2 cellular contexts compared by ENCODE assay signal in the genomic region with DNA sequence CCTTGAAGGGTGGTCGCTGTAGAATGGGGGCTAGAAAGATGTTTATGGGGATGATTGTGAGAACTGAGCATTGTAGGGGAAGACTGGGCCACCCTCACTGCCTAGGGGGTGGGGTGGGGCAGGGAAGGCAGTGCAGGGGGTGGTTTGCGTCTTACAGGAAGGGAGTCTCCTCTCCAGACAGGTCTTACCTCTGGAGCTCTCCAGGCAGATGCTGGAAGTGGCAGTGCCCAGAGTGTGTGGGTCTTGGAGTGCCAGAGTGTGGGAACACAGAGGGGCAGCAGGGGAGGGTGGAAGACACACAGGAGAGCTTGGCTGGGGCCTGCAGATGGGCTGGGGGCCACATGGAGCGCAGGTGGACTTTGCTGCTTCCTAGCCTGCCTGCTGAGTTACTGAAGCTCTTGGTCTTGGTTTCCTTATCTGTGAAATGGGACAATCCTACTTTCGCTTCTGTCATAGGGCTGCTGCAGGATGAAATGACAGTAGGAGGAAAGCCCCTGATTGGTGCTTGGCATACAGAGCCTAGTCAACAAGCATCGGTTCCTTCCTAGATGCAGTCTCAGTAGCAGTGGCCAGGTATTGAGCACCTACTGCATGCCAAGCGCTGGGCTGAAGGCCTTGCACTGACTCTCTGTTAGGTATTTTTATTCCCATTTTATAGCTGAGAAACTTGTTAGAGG.
TF ChIP-seq lines count a peak whose summit lies in the region.

No MANE protein-coding gene starts in this region.

TF ChIP-seq in A549, 52 proteins besides CTCF, POLR2A, EP300 and RAD21:
- TF ChIP-seq NPAS2 (CRISPR knock-in tag; IDR thresholded peaks at IDR 0.05; ENCODE audit: borderline replicate concordance) (no peak), GATA3 (IDR thresholded peaks at IDR 0.05; ENCODE audit: borderline replicate concordance) (no peak), E2F6 (IDR thresholded peaks at IDR 0.05; ENCODE audit: borderline replicate concordance, low read depth) (no peak), KDM1A (IDR thresholded peaks at IDR 0.05; ENCODE audit: low read depth) (no peak), EHMT2 (IDR thresholded peaks at IDR 0.05; ENCODE audit: low read depth) (no peak), JUN (IDR thresholded peaks at IDR 0.05) (no peak), BHLHE40 (IDR thresholded peaks at IDR 0.05; ENCODE audit: low read depth, low read length) (no peak), NFE2L2 (conservative IDR thresholded peaks at IDR 0.05; ENCODE audit: low read length) (no peak), TP53 (CRISPR knock-in tag; IDR thresholded peaks at IDR 0.05) (no peak), KDM5A (IDR thresholded peaks at IDR 0.05) (no peak), EHF (CRISPR knock-in tag; IDR thresholded peaks at IDR 0.05) (no peak), RNF2 (IDR thresholded peaks at IDR 0.05; ENCODE audit: borderline replicate concordance, low read depth) (no peak), FOSL2 (IDR thresholded peaks at IDR 0.05) (no peak), FOSL2 (CRISPR knock-in tag; IDR thresholded peaks at IDR 0.05) (no peak), PHF8 (IDR thresholded peaks at IDR 0.05; ENCODE audit: borderline replicate concordance, low read depth) (no peak), FOXS1 (CRISPR knock-in tag; IDR thresholded peaks at IDR 0.05) (no peak)
- TF ChIP-seq, protein P1, sequence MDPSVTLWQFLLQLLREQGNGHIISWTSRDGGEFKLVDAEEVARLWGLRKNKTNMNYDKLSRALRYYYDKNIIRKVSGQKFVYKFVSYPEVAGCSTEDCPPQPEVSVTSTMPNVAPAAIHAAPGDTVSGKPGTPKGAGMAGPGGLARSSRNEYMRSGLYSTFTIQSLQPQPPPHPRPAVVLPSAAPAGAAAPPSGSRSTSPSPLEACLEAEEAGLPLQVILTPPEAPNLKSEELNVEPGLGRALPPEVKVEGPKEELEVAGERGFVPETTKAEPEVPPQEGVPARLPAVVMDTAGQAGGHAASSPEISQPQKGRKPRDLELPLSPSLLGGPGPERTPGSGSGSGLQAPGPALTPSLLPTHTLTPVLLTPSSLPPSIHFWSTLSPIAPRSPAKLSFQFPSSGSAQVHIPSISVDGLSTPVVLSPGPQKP (IDR thresholded peaks at IDR 0.05; ENCODE audit: low read depth, low read length): no peak
- TF ChIP-seq, protein P2, sequence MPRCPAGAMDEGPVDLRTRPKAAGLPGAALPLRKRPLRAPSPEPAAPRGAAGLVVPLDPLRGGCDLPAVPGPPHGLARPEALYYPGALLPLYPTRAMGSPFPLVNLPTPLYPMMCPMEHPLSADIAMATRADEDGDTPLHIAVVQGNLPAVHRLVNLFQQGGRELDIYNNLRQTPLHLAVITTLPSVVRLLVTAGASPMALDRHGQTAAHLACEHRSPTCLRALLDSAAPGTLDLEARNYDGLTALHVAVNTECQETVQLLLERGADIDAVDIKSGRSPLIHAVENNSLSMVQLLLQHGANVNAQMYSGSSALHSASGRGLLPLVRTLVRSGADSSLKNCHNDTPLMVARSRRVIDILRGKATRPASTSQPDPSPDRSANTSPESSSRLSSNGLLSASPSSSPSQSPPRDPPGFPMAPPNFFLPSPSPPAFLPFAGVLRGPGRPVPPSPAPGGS (IDR thresholded peaks at IDR 0.05): no peak

TF ChIP-seq in GM23338, 12 proteins besides CTCF, POLR2A, EP300 and RAD21:
- TF ChIP-seq EZH2 (IDR thresholded peaks at IDR 0.05; ENCODE audit: low read depth, unreplicated experiment) (no peak), STAT1 (IDR thresholded peaks at IDR 0.05; ENCODE audit: unreplicated experiment) (no peak), EZH2phosphoT487 (IDR thresholded peaks at IDR 0.05; ENCODE audit: unreplicated experiment) (no peak), ETS1 (IDR thresholded peaks at IDR 0.05) (no peak), ZNF331 (CRISPR knock-in tag; IDR thresholded peaks at IDR 0.05; ENCODE audit: low read depth) (no peak), POLR2AphosphoS5 (IDR thresholded peaks at IDR 0.05; ENCODE audit: low read depth) (no peak), CREB1 (CRISPR knock-in tag; IDR thresholded peaks at IDR 0.05; ENCODE audit: low read depth) (no peak), NANOG (IDR thresholded peaks at IDR 0.05; ENCODE audit: borderline replicate concordance) (no peak), ZNF114 (CRISPR knock-in tag; IDR thresholded peaks at IDR 0.05) (no peak), JUNB (IDR thresholded peaks at IDR 0.05; ENCODE audit: unreplicated experiment) (no peak), REST (IDR thresholded peaks at IDR 0.05; ENCODE audit: unreplicated experiment) (no peak), ZNF462 (CRISPR knock-in tag; IDR thresholded peaks at IDR 0.05) (no peak)
